Comparison of ENCODE assay signal across 8 cellular contexts in the genomic region with DNA sequence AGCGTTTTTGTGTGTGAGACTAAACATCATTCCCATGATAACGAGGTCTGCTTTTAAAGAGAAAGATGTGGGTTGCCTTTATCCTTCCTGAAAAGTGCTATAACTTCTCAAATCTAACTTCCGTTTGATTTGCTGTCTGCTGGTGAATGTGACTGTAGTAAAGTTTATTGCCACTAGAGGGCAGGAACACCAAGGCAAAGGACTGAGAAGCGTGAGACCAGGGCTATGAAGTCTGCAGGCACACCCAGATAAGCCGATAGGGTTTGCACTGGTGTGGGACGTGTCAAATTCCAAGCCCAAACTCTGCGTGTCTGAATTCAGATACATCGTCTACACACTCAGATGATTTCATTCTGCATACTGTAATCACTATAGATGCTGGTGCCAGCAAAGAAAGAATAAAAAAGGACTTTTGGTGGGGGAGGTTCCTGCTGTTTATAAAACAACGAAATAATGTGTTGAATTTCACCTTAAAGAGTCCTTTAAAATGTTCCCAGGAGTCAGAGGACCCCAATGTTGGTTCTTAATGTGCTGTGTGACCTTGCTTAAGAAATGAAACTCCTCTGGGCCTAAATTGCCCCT.
DNase-seq lines count a peak whose midpoint lies in the region; ATAC-seq and TF ChIP-seq lines count a peak whose summit lies in the region.

No MANE protein-coding gene starts in this region.

- no peak overlapping the region for H3K4me3 Mint-ChIP-seq in T-cell

- H3K4me1 Mint-ChIP-seq in T-cell, result peaks cover 30 to 44% (median 31%) of the 10 kb centered on the region in 3 donors

- POLR2A ChIA-PET in T-cell (lab: Charles Lee), result no interaction called here

- no peaks in the 10 kb centered on the region for H3K9me3 Mint-ChIP-seq in T-cell

- H3K4me1 ChIP-seq in right atrium auricular region (peaks cover 0 to 9% of the 10 kb centered on the region in 2 donors), sigmoid colon (peaks cover 0 to 5% (median 2%) of the 10 kb centered on the region in 4 donors)

- H3K4me3 ChIP-seq in right atrium auricular region, result no peak overlapping the region
- no peak overlapping the region for H3K4me3 ChIP-seq in sigmoid colon

- peak overlapping the region; percentile 76 to 79 for H3K27ac Mint-ChIP-seq in T-cell

- WGBS in sigmoid colon, 2 donors, result 8 to 13% methylated on average over 9 of the region's 9 CpGs

- TF ChIP-seq POLR2A in sigmoid colon (IDR thresholded peaks at IDR 0.05), result no peak

- no peaks in the 10 kb centered on the region for H3K36me3 Mint-ChIP-seq in T-cell

- no peaks in the 10 kb centered on the region for H3K27me3 ChIP-seq in right atrium auricular region
- no peaks in the 10 kb centered on the region for H3K27me3 ChIP-seq in sigmoid colon

- DNase-seq in Right ventricle myocardium inferior (ENCODE audit: missing footprints), result no peak
- no peak for DNase-seq in cardiac septum (ENCODE audit: low spot score)
- peak; percentile 9 for DNase-seq in NCI-H1105 (lab: John Stamatoyannopoulos, UW)
- DNase-seq in T-cell, result peak in 32 of 34 experiments; percentile 14 to 69 (median 48)
- peak in 37 of 56 donors; percentile 7 to 82 (median 35) for DNase-seq in amygdala (lab: John Stamatoyannopoulos, UW)
- DNase-seq in right atrium auricular region (ENCODE audit: low spot score), result peak; percentile 68
- DNase-seq in sigmoid colon, result peak; percentile 73

- intact Hi-C loops in Right ventricle myocardium inferior (cut with DNase I) (no loop called here), cardiac septum (cut with DNase I) (loop anchor here (5.0 kb wide), 1 partner anchor 72 kb away; no protein-coding TSS in a partner anchor), sigmoid colon (cut with DNase I) (loop anchor here (5.0 kb wide), 1 partner anchor 67 kb away; no protein-coding TSS in a partner anchor)

- ATAC-seq in Right ventricle myocardium inferior (peak; percentile 80), HG02763 (IDR thresholded peaks at IDR 0.05; ENCODE audit: unreplicated experiment) (peak; percentile 77), T-cell (replicated peaks in 1 of 4) (peak; percentile 71 to 83 (median 80))

- no peak for TF ChIP-seq EP300 in sigmoid colon (IDR thresholded peaks at IDR 0.05)

- H3K36me3 ChIP-seq in right atrium auricular region, result no peaks in the 10 kb centered on the region
- no peaks in the 10 kb centered on the region for H3K36me3 ChIP-seq in sigmoid colon

- peaks cover 3 to 13% of the 10 kb centered on the region in 2 donors for H3K27me3 Mint-ChIP-seq in T-cell

- TF ChIP-seq CTCF in right atrium auricular region (IDR thresholded peaks at IDR 0.05) (peak; percentile 81 to 90), sigmoid colon (IDR thresholded peaks at IDR 0.05) (peak; percentile 65 to 83 (median 74))

- no peak overlapping the region for H3K27ac ChIP-seq in right atrium auricular region
- no peak overlapping the region for H3K27ac ChIP-seq in sigmoid colon

- CTCF ChIA-PET in T-cell (lab: Charles Lee), result interaction anchor here (0.6 to 3.2 kb wide), 6 partner anchors 42 to 284 kb away, joined by 3 to 20 read pairs (median 4); no protein-coding TSS in a partner anchor

- H3K9me3 ChIP-seq in right atrium auricular region (no peaks in the 10 kb centered on the region), sigmoid colon (no peaks in the 10 kb centered on the region)

Comparison
In these comparisons a context has a peak if more than half of its experiments do, and no peak if none do; other contexts are left out.
1. DNase-seq: peak in NCI-H1105 (single experiment), T-cell (32 of 34), amygdala (37 of 56), right atrium auricular region (single experiment) and sigmoid colon (single experiment); none in Right ventricle myocardium inferior (single experiment) and cardiac septum (single experiment).
2. Peak in every context shown above with its lines, with median percentiles within 50 percentile points of each other: ATAC-seq.